Comparison of ENCODE assay signal across 1 cellular context in the genomic region with DNA sequence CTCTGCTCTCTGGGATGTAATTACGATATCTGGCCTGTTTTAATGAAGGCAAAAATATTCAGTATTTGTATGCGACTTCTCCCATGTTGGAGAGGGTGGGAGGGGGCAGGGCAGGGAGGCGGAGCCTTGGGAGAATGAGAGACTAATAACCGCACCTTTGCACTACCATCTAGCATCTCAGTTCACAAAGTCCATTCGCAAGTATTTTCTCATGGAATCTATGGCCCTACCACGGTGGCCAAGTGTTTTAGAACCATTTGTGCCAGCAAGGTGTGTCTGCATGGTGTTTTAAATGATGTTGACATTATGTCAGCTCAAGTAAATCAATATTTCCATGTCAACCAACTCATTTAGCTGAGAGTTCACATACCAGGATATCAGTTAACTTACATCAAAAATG.
TF ChIP-seq lines count a peak whose summit lies in the region.

No MANE protein-coding gene starts in this region.

TF ChIP-seq in K562, 482 proteins besides CTCF, POLR2A, EP300 and RAD21:
- no peak for TF ChIP-seq ERF (CRISPR knock-in tag; IDR thresholded peaks at IDR 0.05)
- TF ChIP-seq, protein P1, sequence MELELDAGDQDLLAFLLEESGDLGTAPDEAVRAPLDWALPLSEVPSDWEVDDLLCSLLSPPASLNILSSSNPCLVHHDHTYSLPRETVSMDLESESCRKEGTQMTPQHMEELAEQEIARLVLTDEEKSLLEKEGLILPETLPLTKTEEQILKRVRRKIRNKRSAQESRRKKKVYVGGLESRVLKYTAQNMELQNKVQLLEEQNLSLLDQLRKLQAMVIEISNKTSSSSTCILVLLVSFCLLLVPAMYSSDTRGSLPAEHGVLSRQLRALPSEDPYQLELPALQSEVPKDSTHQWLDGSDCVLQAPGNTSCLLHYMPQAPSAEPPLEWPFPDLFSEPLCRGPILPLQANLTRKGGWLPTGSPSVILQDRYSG (tag; conservative IDR thresholded peaks at IDR 0.05; ENCODE audit: low read depth): no peak
- no peak for TF ChIP-seq ZNF551 (CRISPR knock-in tag; IDR thresholded peaks at IDR 0.05)
- TF ChIP-seq NKRF (IDR thresholded peaks at IDR 0.05; ENCODE audit: borderline replicate concordance): no peak
- TF ChIP-seq RFX5 (IDR thresholded peaks at IDR 0.05; ENCODE audit: low read depth, low read length): no peak
- no peak for TF ChIP-seq FOXK2 (conservative IDR thresholded peaks at IDR 0.05 in 1 of 2, IDR thresholded peaks at IDR 0.05 in 1 of 2; ENCODE audit: low read depth in 2 of 2)
- TF ChIP-seq, protein P2, sequence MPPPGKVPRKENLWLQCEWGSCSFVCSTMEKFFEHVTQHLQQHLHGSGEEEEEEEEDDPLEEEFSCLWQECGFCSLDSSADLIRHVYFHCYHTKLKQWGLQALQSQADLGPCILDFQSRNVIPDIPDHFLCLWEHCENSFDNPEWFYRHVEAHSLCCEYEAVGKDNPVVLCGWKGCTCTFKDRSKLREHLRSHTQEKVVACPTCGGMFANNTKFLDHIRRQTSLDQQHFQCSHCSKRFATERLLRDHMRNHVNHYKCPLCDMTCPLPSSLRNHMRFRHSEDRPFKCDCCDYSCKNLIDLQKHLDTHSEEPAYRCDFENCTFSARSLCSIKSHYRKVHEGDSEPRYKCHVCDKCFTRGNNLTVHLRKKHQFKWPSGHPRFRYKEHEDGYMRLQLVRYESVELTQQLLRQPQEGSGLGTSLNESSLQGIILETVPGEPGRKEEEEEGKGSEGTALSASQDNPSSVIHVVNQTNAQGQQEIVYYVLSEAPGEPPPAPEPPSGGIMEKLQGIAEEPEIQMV (tag; conservative IDR thresholded peaks at IDR 0.05; ENCODE audit: low read depth): no peak
- TF ChIP-seq FOXJ3 (CRISPR knock-in tag; IDR thresholded peaks at IDR 0.05): no peak
- no peak for TF ChIP-seq ZFPM2 (CRISPR knock-in tag; IDR thresholded peaks at IDR 0.05)
TF ChIP-seq in K562: peak in this region for 0.
